In genomic region chr6:88741939-88742338, GRCh38 we compare ENCODE assay signal across 24 cellular contexts.
A peak's percentile ranks its signal among the peaks of the same experiment; 100 is the strongest.
DNase-seq lines count a peak whose midpoint lies in the region; ATAC-seq, FAIRE-seq and TF ChIP-seq lines count a peak whose summit lies in the region.
"Had no signal": no experiment of that assay in that cellular context is flagged by ENCODE, and none has a peak within 500 bp of the region (broad histone marks: within the 10 kb centered on the region; RNA-seq: fewer than 3 reads in every experiment).

No MANE protein-coding gene starts in this region.

- H3K14ac ChIP-seq in H1 (ENCODE audit: insufficient read length) = no peak overlapping the region

- H3K79me1 ChIP-seq in H1 (ENCODE audit: low read depth, low read length) = no peaks in the 10 kb centered on the region

- H3K9me3 ChIP-seq in HepG2 (ENCODE audit: low read length) = no peaks in the 10 kb centered on the region
- H3K9me3 ChIP-seq in right lobe of liver = no peaks in the 10 kb centered on the region
- no peaks in the 10 kb centered on the region for H3K9me3 ChIP-seq in SK-N-MC (ENCODE audit: low read depth, low read length)
- no peaks in the 10 kb centered on the region for H3K9me3 ChIP-seq in H1 (ENCODE audit: insufficient read depth in 2 of 2, low read depth in 1 of 2, low read length in 1 of 2)
- H3K9me3 ChIP-seq: BE2C, BLaER1 had no signal

- H3K4me3 ChIP-seq in HepG2 (replicated peaks in 1 of 3; ENCODE audit: insufficient read depth in 1 of 3, low read depth in 2 of 3, low read length in 3 of 3) (no peak overlapping the region), right lobe of liver (no peak overlapping the region), SK-N-MC (no peak overlapping the region), H1 (ENCODE audit: extremely low read depth in 1 of 4, insufficient read depth in 2 of 4, low read depth in 3 of 4, low read length in 4 of 4) (no peak overlapping the region)
- H3K4me3 ChIP-seq: BLaER1, GM12878 had no signal

- no peak overlapping the region for H2BK120ac ChIP-seq in H1 (replicated peaks; ENCODE audit: low read depth, low read length)

- POLR2A ChIA-PET in HepG2 (lab: Yijun Ruan, JAX) = no interaction called here
- POLR2A ChIA-PET in H1 (lab: Charles Lee; ENCODE audit: partially characterized antibody) = no interaction called here

- H4K5ac ChIP-seq in H1 (ENCODE audit: insufficient read length, low read depth, low read length) = no peak overlapping the region

- no TSS peak for BruUV-seq in HepG2 (replicated peaks; lab: Mats Ljungman, UMichigan)

- no peak overlapping the region for H2AFZ ChIP-seq in HepG2 (ENCODE audit: low read length)
- H2AFZ ChIP-seq in H1 (ENCODE audit: low read length) = no peak overlapping the region

- H3K27me3 ChIP-seq in HepG2 (ENCODE audit: control insufficient read depth in 1 of 2, insufficient read depth in 2 of 2, low read length in 2 of 2) (no peaks in the 10 kb centered on the region), right lobe of liver (no peaks in the 10 kb centered on the region), H1 (replicated peaks in 1 of 4; ENCODE audit: control insufficient read depth in 3 of 4, extremely low read depth in 1 of 4, insufficient read depth in 3 of 4, low read length in 3 of 4) (no peaks in the 10 kb centered on the region)
- H3K27me3 ChIP-seq: BE2C, BLaER1 had no signal

- H3K79me2 ChIP-seq in HepG2 (ENCODE audit: insufficient read depth, low read length) (no peaks in the 10 kb centered on the region), H1 (ENCODE audit: control insufficient read depth in 1 of 2, insufficient read depth in 2 of 2, low read length in 2 of 2) (no peaks in the 10 kb centered on the region)

- H3K27ac ChIP-seq in HepG2 (ENCODE audit: extremely low read length, insufficient read depth, low read length) (no peak overlapping the region), right lobe of liver (no peak overlapping the region), SK-N-MC (peak overlapping the region; percentile 45; the same call in 1 of the 2 replicates), H1 (ENCODE audit: low read depth, low read length) (no peak overlapping the region)
- H3K27ac ChIP-seq: 22Rv1, BLaER1 had no signal

- TF ChIP-seq EP300 in HepG2 (IDR thresholded peaks at IDR 0.05; ENCODE audit: low read depth in 2 of 2, low read length in 2 of 2) = no peak
- TF ChIP-seq EP300 in HepG2 (CRISPR knock-in tag; IDR thresholded peaks at IDR 0.05; ENCODE audit: borderline replicate concordance) = no peak
- TF ChIP-seq EP300 in H1 (IDR thresholded peaks at IDR 0.05; ENCODE audit: borderline replicate concordance in 1 of 2, low read depth in 2 of 2, low read length in 2 of 2) = no peak

- DNase-seq in HepG2 (ENCODE audit: low spot score) = no peak
- DNase-seq in right lobe of liver = no peak
- no peak for DNase-seq in SK-N-MC (ENCODE audit: low read depth, low spot score)
- no peak for DNase-seq in H1 (ENCODE audit: low read depth in 1 of 2, low spot score in 2 of 2)
- no peak for DNase-seq in MV-4-11 (lab: John Stamatoyannopoulos, UW)
- no peak for DNase-seq in GM20000 (ENCODE audit: low spot score)
- DNase-seq: ACHN; BE2C; C1 segment of cervical spinal cord; CD4-positive, alpha-beta memory T cell; CD4-positive, CD25-positive, alpha-beta regulatory T cell; CD8-positive, alpha-beta memory T cell; COR-L47; DMS 273 treated with DMSO at 0.1 percent for 48 hours; DMS153; DMS53; DMS79; DND-41; EL; GDM1 had no signal

- TF ChIP-seq POLR2A in HepG2 (IDR thresholded peaks at IDR 0.05; ENCODE audit: insufficient read depth in 1 of 2, low read depth in 2 of 2, low read length in 2 of 2) (no peak), right lobe of liver (IDR thresholded peaks at IDR 0.05) (no peak), H1 (IDR thresholded peaks at IDR 0.05; ENCODE audit: control extremely low read depth in 1 of 2, low read depth in 2 of 2, low read length in 2 of 2) (no peak)

- H2BK5ac ChIP-seq in H1 (ENCODE audit: low read depth, low read length) = no peak overlapping the region

- H3K4me1 ChIP-seq in HepG2 (ENCODE audit: insufficient read depth, low read length) = no peaks in the 10 kb centered on the region
- H3K4me1 ChIP-seq in right lobe of liver = no peaks in the 10 kb centered on the region
- H3K4me1 ChIP-seq in H1 (replicated peaks in 1 of 4; ENCODE audit: control insufficient read depth in 3 of 4, insufficient read depth in 4 of 4, low read length in 3 of 4) = 0 out of 7 replicates have a peak, but pooled peaks cover 0 to 2% (median 0%) of the 10 kb centered on the region in 4 experiments
- H3K4me1 ChIP-seq: BE2C, BLaER1 had no signal

- H2BK15ac ChIP-seq in H1 (ENCODE audit: low read length) = no peak overlapping the region

- H2BK12ac ChIP-seq in H1 (ENCODE audit: low read depth, low read length) = no peak overlapping the region

- H4K20me1 ChIP-seq in HepG2 (ENCODE audit: insufficient read depth, low read length) = no peaks in the 10 kb centered on the region
- no peaks in the 10 kb centered on the region for H4K20me1 ChIP-seq in H1 (replicated peaks in 1 of 2; ENCODE audit: control insufficient read depth in 1 of 2, insufficient read depth in 2 of 2, low read length in 2 of 2)
- H4K20me1 ChIP-seq: BLaER1 had no signal

- no peak overlapping the region for H2AK5ac ChIP-seq in H1 (ENCODE audit: low read depth, low read length)

- no peak overlapping the region for H3K23ac ChIP-seq in H1 (ENCODE audit: insufficient read length)

- H3K23me2 ChIP-seq in H1 (ENCODE audit: low read depth, low read length) = no peaks in the 10 kb centered on the region

- FAIRE-seq in HepG2 (lab: Jason Lieb, UNC) = no peak
- no peak for FAIRE-seq in H1 (lab: Jason Lieb, UNC)
- FAIRE-seq: GM12878, GM12892 had no signal

- H3K4me2 ChIP-seq in HepG2 (ENCODE audit: low read depth, low read length) (no peak overlapping the region), H1 (ENCODE audit: insufficient read depth in 1 of 2, low read depth in 2 of 2, low read length in 2 of 2) (no peak overlapping the region)
- H3K4me2 ChIP-seq: BLaER1 had no signal

- H3K9ac ChIP-seq in HepG2 (ENCODE audit: insufficient read depth, low read depth, low read length) (no peak overlapping the region), SK-N-MC (ENCODE audit: insufficient read length) (no peak overlapping the region), H1 (replicated peaks in 1 of 4; ENCODE audit: extremely low read depth in 1 of 4, low read depth in 3 of 4, low read length in 3 of 4) (no peak overlapping the region)
- H3K9ac ChIP-seq: BLaER1 had no signal

- CTCF ChIA-PET in HepG2 (lab: Yijun Ruan, JAX; ENCODE audit: low intra/inter-chr PET ratio, low total read pairs) = no interaction called here
- CTCF ChIA-PET in H1 (lab: Charles Lee; ENCODE audit: partially characterized antibody) = interaction anchor here (0.5 kb wide), 1 partner anchor 208 kb away, joined by 3 read pairs; no protein-coding TSS in a partner anchor

- H4K8ac ChIP-seq in H1 (ENCODE audit: extremely low read depth, insufficient read depth, low read length) = no peak overlapping the region

- intact Hi-C loops in HepG2 (cut with micrococcal nuclease; ENCODE audit: unreplicated experiment) (no loop called here), right lobe of liver (cut with DNase I) (no loop called here)

- no peak for ATAC-seq in HepG2
- no peak for ATAC-seq in right lobe of liver
- ATAC-seq: GM12878 had no signal

- in situ Hi-C loops in HepG2 (cut with HindIII; ENCODE audit: extremely low pct_ligation_motif_present, low pct_unique_long_range_greater_than_20kb) = no loop called here

- no peak overlapping the region for H2BK20ac ChIP-seq in H1 (ENCODE audit: low read length)

- TF ChIP-seq CTCF in HepG2 (CRISPR knock-in tag; IDR thresholded peaks at IDR 0.05) (no peak), right lobe of liver (IDR thresholded peaks at IDR 0.05) (no peak), H1 (IDR thresholded peaks at IDR 0.05; ENCODE audit: control extremely low read depth in 1 of 3, insufficient read depth in 1 of 3, low read depth in 1 of 3, low read length in 3 of 3) (no peak), GM20000 (IDR thresholded peaks at IDR 0.05; ENCODE audit: extremely low read depth, missing control alignments) (no peak)

- no peak for TF ChIP-seq RAD21 in HepG2 (CRISPR knock-in tag; IDR thresholded peaks at IDR 0.05)
- TF ChIP-seq RAD21 in H1 (IDR thresholded peaks at IDR 0.05 in 1 of 2, conservative IDR thresholded peaks at IDR 0.05 in 1 of 2; ENCODE audit: low read depth in 2 of 2, low read length in 2 of 2) = no peak

- WGBS in HepG2 (ENCODE audit: low lambda C conversion rate) = 93% methylated on average over 1 of the region's 1 CpG
- 44% methylated on average over 1 of the region's 1 CpG for WGBS in right lobe of liver (ENCODE audit: insufficient coverage, low coverage, low lambda C conversion rate, missing lambda C conversion rate)
- WGBS in H1 (ENCODE audit: extremely low coverage in 1 of 2, insufficient coverage in 1 of 2, insufficient read length in 1 of 2, insufficient replicate concordance in 2 of 2, low coverage in 1 of 2, low lambda C conversion rate in 2 of 2, missing lambda C conversion rate in 1 of 2), 2 experiments = 96% methylated on average over 1 of the region's 1 CpG; no CpG with 5 or more reads in 1 of the 2 experiments

- H4K91ac ChIP-seq in H1 (replicated peaks; ENCODE audit: insufficient read length, low read length) = no peak overlapping the region

- H3K18ac ChIP-seq in H1 (ENCODE audit: extremely low read depth, low read length) = no peak overlapping the region

- H3K56ac ChIP-seq in H1 (replicated peaks; ENCODE audit: insufficient read length, low read depth, low read length) = no peak overlapping the region

- H3K4ac ChIP-seq in H1 (replicated peaks; ENCODE audit: insufficient read length, low read depth, low read length) = no peak overlapping the region

- peaks cover 1 to 7% of the 10 kb centered on the region in 2 experiments; a peak in 2 of 5 replicates for H3K36me3 ChIP-seq in HepG2 (replicated peaks in 1 of 2; ENCODE audit: control insufficient read depth in 1 of 2, insufficient read depth in 2 of 2, low read length in 2 of 2)
- no peaks in the 10 kb centered on the region for H3K36me3 ChIP-seq in right lobe of liver
- no peaks in the 10 kb centered on the region for H3K36me3 ChIP-seq in SK-N-MC (ENCODE audit: insufficient read depth, low read length)
- H3K36me3 ChIP-seq in H1 (ENCODE audit: control insufficient read depth in 2 of 4, insufficient read depth in 4 of 4, low read length in 3 of 4) = no peaks in the 10 kb centered on the region
- H3K36me3 ChIP-seq: BE2C had no signal

TF ChIP-seq in HepG2, 621 proteins besides CTCF, POLR2A, EP300 and RAD21:
- TF ChIP-seq MAFF (IDR thresholded peaks at IDR 0.05; ENCODE audit: low read depth, low read length) = peak; percentile 96
- TF ChIP-seq MAFK (conservative IDR thresholded peaks at IDR 0.05 in 1 of 2, IDR thresholded peaks at IDR 0.05 in 1 of 2; ENCODE audit: low read length in 2 of 2) = peak; percentile 96 to 98
- TF ChIP-seq GATA4 (IDR thresholded peaks at IDR 0.05; ENCODE audit: borderline replicate concordance, low read depth) = no peak

TF ChIP-seq in H1, 55 proteins besides CTCF, POLR2A, EP300 and RAD21 (continues in another document):
- TF ChIP-seq SIN3A (conservative IDR thresholded peaks at IDR 0.05 in 1 of 2, IDR thresholded peaks at IDR 0.05 in 1 of 2; ENCODE audit: low read depth in 1 of 2, low read length in 2 of 2) = no peak
- no peak for TF ChIP-seq CTBP2 (IDR thresholded peaks at IDR 0.05; ENCODE audit: borderline replicate concordance, insufficient read depth, insufficient read length, low read length)
- TF ChIP-seq KDM5A (IDR thresholded peaks at IDR 0.05; ENCODE audit: low read length) = no peak
- peak; percentile 83 for TF ChIP-seq MAFK (IDR thresholded peaks at IDR 0.05; ENCODE audit: low read depth, low read length)

Comparison
In these comparisons a context has a peak if more than half of its experiments do, and no peak if none do; other contexts are left out.
1. Of the 41 proteins assayed by ChIP-seq in both HepG2 and H1: peak only in HepG2: none; only in H1: none; in both: MAFK; in neither: 40.